Comparison of ENCODE assay signal across 2 cellular contexts in the genomic region with DNA sequence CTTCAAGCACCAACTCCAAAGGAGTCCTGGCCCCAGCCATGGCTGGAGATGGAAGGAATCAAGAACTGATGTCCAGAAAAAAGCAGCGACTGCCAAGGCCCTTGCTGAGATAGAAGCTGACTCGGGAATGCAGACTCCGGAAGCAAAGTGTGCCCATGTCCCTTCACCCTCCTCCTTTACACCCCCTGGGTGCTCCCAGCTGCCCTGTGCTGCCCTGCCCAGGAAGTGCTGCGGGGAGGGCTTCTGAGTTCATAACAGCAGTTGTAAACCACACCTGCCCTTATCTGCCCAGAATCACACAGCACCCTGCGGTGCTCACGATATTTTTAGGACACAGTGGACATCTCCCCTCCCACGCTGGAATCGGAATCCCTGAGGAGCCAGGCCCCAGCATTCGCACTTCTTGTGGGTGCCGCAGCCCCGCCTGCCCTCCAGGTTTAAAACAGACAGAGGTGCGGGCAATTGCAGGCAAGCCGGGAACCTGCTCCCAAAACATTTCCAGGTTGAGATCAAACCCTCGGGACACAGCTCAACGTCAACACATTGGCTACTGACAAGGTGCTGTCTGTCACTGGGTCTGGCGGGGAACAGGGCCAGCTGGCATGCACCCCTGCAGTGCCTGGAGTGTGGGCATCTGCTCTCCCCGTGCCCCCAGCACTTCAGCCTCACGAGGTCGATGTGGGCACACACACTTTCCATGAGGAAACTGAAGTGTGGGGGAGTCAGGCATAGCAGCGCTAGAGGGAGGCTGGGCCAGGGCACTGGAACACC.
TF ChIP-seq lines count a peak whose summit lies in the region.

No MANE protein-coding gene starts in this region.

TF ChIP-seq in liver, 16 proteins besides CTCF, POLR2A, EP300 and RAD21:
- TF ChIP-seq HNF4G (IDR thresholded peaks at IDR 0.05) (peak; percentile 30), HNF4A (conservative IDR thresholded peaks at IDR 0.05) (peak; percentile 42 to 58), FOXA2 (IDR thresholded peaks at IDR 0.05) (peak; percentile 25), TAF1 (conservative IDR thresholded peaks at IDR 0.05) (peak; percentile 16), FOXA1 (IDR thresholded peaks at IDR 0.05) (no peak), GABPA (IDR thresholded peaks at IDR 0.05 in 1 of 2, conservative IDR thresholded peaks at IDR 0.05 in 1 of 2) (peak in 1 of 2 donors; percentile 46), YY1 (IDR thresholded peaks at IDR 0.05) (peak; percentile 39), JUND (IDR thresholded peaks at IDR 0.05) (no peak), SP1 (IDR thresholded peaks at IDR 0.05) (peak; percentile 78), NR2F2 (IDR thresholded peaks at IDR 0.05) (peak; percentile 9), EGR1 (IDR thresholded peaks at IDR 0.05; ENCODE audit: low read depth in 2 of 2) (no peak), RXRA (IDR thresholded peaks at IDR 0.05) (peak; percentile 72 to 78)
- TF ChIP-seq, protein P1, sequence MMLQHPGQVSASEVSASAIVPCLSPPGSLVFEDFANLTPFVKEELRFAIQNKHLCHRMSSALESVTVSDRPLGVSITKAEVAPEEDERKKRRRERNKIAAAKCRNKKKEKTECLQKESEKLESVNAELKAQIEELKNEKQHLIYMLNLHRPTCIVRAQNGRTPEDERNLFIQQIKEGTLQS (IDR thresholded peaks at IDR 0.05): no peak
- TF ChIP-seq, protein P2, sequence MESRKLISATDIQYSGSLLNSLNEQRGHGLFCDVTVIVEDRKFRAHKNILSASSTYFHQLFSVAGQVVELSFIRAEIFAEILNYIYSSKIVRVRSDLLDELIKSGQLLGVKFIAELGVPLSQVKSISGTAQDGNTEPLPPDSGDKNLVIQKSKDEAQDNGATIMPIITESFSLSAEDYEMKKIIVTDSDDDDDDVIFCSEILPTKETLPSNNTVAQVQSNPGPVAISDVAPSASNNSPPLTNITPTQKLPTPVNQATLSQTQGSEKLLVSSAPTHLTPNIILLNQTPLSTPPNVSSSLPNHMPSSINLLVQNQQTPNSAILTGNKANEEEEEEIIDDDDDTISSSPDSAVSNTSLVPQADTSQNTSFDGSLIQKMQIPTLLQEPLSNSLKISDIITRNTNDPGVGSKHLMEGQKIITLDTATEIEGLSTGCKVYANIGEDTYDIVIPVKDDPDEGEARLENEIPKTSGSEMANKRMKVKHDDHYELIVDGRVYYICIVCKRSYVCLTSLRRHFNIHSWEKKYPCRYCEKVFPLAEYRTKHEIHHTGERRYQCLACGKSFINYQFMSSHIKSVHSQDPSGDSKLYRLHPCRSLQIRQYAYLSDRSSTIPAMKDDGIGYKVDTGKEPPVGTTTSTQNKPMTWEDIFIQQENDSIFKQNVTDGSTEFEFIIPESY (IDR thresholded peaks at IDR 0.05): no peak
- TF ChIP-seq, protein P3, sequence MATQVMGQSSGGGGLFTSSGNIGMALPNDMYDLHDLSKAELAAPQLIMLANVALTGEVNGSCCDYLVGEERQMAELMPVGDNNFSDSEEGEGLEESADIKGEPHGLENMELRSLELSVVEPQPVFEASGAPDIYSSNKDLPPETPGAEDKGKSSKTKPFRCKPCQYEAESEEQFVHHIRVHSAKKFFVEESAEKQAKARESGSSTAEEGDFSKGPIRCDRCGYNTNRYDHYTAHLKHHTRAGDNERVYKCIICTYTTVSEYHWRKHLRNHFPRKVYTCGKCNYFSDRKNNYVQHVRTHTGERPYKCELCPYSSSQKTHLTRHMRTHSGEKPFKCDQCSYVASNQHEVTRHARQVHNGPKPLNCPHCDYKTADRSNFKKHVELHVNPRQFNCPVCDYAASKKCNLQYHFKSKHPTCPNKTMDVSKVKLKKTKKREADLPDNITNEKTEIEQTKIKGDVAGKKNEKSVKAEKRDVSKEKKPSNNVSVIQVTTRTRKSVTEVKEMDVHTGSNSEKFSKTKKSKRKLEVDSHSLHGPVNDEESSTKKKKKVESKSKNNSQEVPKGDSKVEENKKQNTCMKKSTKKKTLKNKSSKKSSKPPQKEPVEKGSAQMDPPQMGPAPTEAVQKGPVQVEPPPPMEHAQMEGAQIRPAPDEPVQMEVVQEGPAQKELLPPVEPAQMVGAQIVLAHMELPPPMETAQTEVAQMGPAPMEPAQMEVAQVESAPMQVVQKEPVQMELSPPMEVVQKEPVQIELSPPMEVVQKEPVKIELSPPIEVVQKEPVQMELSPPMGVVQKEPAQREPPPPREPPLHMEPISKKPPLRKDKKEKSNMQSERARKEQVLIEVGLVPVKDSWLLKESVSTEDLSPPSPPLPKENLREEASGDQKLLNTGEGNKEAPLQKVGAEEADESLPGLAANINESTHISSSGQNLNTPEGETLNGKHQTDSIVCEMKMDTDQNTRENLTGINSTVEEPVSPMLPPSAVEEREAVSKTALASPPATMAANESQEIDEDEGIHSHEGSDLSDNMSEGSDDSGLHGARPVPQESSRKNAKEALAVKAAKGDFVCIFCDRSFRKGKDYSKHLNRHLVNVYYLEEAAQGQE (IDR thresholded peaks at IDR 0.05): peak; percentile 68
- TF ChIP-seq, protein P4, sequence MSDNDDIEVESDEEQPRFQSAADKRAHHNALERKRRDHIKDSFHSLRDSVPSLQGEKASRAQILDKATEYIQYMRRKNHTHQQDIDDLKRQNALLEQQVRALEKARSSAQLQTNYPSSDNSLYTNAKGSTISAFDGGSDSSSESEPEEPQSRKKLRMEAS (IDR thresholded peaks at IDR 0.05): no peak

TF ChIP-seq in HepG2, 621 proteins besides CTCF, POLR2A, EP300 and RAD21:
- TF ChIP-seq, protein P5, sequence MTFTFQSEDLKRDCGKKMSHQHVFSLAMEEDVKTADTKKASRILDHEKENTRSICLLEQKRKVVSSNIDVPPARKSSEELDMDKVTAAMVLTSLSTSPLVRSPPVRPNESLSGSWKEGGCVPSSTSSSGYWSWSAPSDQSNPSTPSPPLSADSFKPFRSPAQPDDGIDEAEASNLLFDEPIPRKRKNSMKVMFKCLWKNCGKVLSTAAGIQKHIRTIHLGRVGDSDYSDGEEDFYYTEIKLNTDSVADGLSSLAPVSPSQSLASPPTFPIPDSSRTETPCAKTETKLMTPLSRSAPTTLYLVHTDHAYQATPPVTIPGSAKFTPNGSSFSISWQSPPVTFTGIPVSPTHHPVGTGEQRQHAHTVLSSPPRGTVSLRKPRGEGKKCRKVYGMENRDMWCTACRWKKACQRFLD (CRISPR knock-in tag; IDR thresholded peaks at IDR 0.05; ENCODE audit: borderline replicate concordance): no peak
- TF ChIP-seq ZNF30 (CRISPR knock-in tag; IDR thresholded peaks at IDR 0.05) (no peak), TAF15 (IDR thresholded peaks at IDR 0.05; ENCODE audit: low read depth, low read length, poor library complexity, severe bottlenecking) (no peak), SP2 (CRISPR knock-in tag; IDR thresholded peaks at IDR 0.05) (no peak), NR2F6 (IDR thresholded peaks at IDR 0.05) (no peak), NR2F6 (CRISPR knock-in tag; IDR thresholded peaks at IDR 0.05) (no peak), RELA (CRISPR knock-in tag; IDR thresholded peaks at IDR 0.05) (no peak), ZBTB1 (CRISPR knock-in tag; IDR thresholded peaks at IDR 0.05; ENCODE audit: borderline replicate concordance) (no peak), ZNF136 (CRISPR knock-in tag; IDR thresholded peaks at IDR 0.05; ENCODE audit: low read depth) (no peak), ZNF652 (CRISPR knock-in tag; IDR thresholded peaks at IDR 0.05; ENCODE audit: borderline replicate concordance, low read depth) (no peak), ZNF235 (CRISPR knock-in tag; IDR thresholded peaks at IDR 0.05; ENCODE audit: borderline replicate concordance) (no peak), ZNF234 (CRISPR knock-in tag; conservative IDR thresholded peaks at IDR 0.05) (no peak), ARNTL (CRISPR knock-in tag; IDR thresholded peaks at IDR 0.05) (no peak), SMYD3 (CRISPR knock-in tag; IDR thresholded peaks at IDR 0.05) (no peak), LCORL (IDR thresholded peaks at IDR 0.05) (no peak), LCORL (CRISPR knock-in tag; IDR thresholded peaks at IDR 0.05) (no peak), FOXJ3 (CRISPR knock-in tag; IDR thresholded peaks at IDR 0.05; ENCODE audit: borderline replicate concordance) (no peak)
- TF ChIP-seq, protein P6, sequence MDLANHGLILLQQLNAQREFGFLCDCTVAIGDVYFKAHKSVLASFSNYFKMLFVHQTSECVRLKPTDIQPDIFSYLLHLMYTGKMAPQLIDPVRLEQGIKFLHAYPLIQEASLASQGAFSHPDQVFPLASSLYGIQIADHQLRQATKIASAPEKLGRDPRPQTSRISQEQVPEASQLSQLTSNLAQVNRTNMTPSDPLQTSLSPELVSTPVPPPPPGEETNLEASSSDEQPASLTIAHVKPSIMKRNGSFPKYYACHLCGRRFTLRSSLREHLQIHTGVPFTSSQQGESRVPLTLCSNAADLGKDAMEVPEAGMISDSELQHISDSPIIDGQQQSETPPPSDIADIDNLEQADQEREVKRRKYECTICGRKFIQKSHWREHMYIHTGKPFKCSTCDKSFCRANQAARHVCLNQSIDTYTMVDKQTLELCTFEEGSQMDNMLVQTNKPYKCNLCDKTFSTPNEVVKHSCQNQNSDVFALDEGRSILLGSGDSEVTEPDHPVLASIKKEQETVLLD (CRISPR knock-in tag; IDR thresholded peaks at IDR 0.05; ENCODE audit: low read depth): no peak
- TF ChIP-seq, protein P7, sequence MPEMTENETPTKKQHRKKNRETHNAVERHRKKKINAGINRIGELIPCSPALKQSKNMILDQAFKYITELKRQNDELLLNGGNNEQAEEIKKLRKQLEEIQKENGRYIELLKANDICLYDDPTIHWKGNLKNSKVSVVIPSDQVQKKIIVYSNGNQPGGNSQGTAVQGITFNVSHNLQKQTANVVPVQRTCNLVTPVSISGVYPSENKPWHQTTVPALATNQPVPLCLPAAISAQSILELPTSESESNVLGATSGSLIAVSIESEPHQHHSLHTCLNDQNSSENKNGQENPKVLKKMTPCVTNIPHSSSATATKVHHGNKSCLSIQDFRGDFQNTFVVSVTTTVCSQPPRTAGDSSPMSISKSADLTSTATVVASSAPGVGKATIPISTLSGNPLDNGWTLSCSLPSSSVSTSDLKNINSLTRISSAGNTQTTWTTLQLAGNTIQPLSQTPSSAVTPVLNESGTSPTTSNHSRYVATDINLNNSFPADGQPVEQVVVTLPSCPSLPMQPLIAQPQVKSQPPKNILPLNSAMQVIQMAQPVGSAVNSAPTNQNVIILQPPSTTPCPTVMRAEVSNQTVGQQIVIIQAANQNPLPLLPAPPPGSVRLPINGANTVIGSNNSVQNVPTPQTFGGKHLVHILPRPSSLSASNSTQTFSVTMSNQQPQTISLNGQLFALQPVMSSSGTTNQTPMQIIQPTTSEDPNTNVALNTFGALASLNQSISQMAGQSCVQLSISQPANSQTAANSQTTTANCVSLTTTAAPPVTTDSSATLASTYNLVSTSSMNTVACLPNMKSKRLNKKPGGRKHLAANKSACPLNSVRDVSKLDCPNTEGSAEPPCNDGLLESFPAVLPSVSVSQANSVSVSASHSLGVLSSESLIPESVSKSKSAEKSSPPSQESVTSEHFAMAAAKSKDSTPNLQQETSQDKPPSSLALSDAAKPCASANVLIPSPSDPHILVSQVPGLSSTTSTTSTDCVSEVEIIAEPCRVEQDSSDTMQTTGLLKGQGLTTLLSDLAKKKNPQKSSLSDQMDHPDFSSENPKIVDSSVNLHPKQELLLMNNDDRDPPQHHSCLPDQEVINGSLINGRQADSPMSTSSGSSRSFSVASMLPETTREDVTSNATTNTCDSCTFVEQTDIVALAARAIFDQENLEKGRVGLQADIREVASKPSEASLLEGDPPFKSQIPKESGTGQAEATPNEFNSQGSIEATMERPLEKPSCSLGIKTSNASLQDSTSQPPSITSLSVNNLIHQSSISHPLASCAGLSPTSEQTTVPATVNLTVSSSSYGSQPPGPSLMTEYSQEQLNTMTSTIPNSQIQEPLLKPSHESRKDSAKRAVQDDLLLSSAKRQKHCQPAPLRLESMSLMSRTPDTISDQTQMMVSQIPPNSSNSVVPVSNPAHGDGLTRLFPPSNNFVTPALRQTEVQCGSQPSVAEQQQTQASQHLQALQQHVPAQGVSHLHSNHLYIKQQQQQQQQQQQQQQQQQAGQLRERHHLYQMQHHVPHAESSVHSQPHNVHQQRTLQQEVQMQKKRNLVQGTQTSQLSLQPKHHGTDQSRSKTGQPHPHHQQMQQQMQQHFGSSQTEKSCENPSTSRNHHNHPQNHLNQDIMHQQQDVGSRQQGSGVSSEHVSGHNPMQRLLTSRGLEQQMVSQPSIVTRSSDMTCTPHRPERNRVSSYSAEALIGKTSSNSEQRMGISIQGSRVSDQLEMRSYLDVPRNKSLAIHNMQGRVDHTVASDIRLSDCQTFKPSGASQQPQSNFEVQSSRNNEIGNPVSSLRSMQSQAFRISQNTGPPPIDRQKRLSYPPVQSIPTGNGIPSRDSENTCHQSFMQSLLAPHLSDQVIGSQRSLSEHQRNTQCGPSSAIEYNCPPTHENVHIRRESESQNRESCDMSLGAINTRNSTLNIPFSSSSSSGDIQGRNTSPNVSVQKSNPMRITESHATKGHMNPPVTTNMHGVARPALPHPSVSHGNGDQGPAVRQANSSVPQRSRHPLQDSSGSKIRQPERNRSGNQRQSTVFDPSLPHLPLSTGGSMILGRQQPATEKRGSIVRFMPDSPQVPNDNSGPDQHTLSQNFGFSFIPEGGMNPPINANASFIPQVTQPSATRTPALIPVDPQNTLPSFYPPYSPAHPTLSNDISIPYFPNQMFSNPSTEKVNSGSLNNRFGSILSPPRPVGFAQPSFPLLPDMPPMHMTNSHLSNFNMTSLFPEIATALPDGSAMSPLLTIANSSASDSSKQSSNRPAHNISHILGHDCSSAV (CRISPR knock-in tag; IDR thresholded peaks at IDR 0.05; ENCODE audit: borderline replicate concordance): no peak
TF ChIP-seq in HepG2: peak in this region for 0.
